Comparison of ENCODE assay signal across 8 cellular contexts in the genomic region with DNA sequence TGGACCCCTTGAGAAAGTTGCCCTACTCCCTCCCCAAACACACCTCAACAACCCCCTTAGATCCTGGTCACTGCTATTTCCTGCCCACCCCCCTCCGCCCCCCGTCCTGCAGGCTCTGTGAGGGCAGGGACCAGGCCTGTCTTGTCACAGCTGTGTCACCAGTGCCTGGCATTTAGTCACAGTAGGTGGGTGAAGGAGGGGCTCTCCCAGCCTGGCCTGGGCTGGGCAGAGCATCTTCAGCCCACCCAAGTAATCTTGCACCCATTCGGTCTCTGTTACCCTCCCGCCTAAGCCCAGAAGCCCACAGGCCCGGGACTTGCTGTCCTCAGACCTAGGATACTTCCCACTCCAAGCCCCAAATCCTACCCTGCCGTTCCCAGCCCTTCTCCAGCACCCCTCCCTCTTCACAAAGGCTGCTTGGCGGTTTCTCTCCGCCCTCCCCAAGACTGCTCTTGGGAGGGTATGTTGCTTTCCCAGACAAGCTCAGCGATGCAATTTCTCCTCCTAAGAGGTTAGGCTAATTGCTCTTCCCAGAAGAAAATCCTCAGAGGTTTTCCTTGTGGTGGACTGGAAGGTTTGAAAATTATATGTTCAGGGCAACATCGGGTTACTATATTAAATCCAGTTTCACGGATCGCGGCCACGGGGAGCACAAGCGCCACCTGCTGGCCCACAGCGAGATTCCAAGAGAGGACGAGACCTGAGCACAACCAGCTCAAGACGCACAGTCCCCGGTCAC. TPM values are rescaled to one million over a fixed set of nuclear protein-coding genes. Genes with fewer than 3 reads are reported as not detected.
DNase-seq lines count a peak whose midpoint lies in the region; ATAC-seq and TF ChIP-seq lines count a peak whose summit lies in the region.

No MANE protein-coding gene starts in this region.

- peaks cover 14% of the 10 kb centered on the region; the same call in 1 of the 2 replicates for H3F3A ChIP-seq in GM23248 (ENCODE audit: insufficient read depth)

- no peak overlapping the region for H3K4me3 Mint-ChIP-seq in activated CD4-positive, alpha-beta T cell treated with anti-CD3 and anti-CD28 coated beads for 36 hours

- H3K27me3 ChIP-seq in GM23248 (replicated peaks; ENCODE audit: insufficient read depth) (no peaks in the 10 kb centered on the region), colonic mucosa (no peaks in the 10 kb centered on the region)

- peaks cover 1% of the 10 kb centered on the region for H3K36me3 Mint-ChIP-seq in activated CD4-positive, alpha-beta T cell treated with anti-CD3 and anti-CD28 coated beads for 36 hours (ENCODE audit: low read depth)

- H3K4me3 ChIP-seq in GM23248 (peak overlapping the region; percentile 53), colonic mucosa (no peak overlapping the region)

- peak; percentile 88 for DNase-seq in AG20443 (ENCODE audit: low spot score)
- peak; percentile 76 for DNase-seq in GM23248
- peak; percentile 39 for DNase-seq in NCI-H226
- peak; percentile 87 for DNase-seq in activated CD4-positive, alpha-beta T cell treated with anti-CD3 and anti-CD28 coated beads for 36 hours
- peak; percentile 77 for DNase-seq in colonic mucosa
- DNase-seq in left lobe of liver (ENCODE audit: low spot score), result peak; percentile 86
- DNase-seq in stimulated activated CD4-positive, alpha-beta T cell treated with anti-CD3 and anti-CD28 coated beads, Interleukin-2, amount 100 ng/mL, for 24 hours, result peak; percentile 81 to 84

- in situ Hi-C loops in GM23248 (cut with MboI), result no loop called here

- WGBS in GM23248 (ENCODE audit: low coverage in 1 of 2, low lambda C conversion rate in 2 of 2, missing lambda C conversion rate in 2 of 2), 2 experiments, result 20 to 22% methylated on average over 19 of the region's 19 CpGs

- H3K9ac ChIP-seq in GM23248 (peak overlapping the region; percentile 22; the same call in 1 of the 2 replicates), colonic mucosa (ENCODE audit: low read depth in 2 of 2, low read length in 2 of 2) (peak overlapping the region; percentile 35 to 51)

- H3K4me1 ChIP-seq in GM23248 (ENCODE audit: insufficient read depth) (peaks cover 11% of the 10 kb centered on the region), colonic mucosa (no peaks in the 10 kb centered on the region)

- intact Hi-C loops in activated CD4-positive, alpha-beta T cell treated with anti-CD3 and anti-CD28 coated beads for 36 hours (cut with DNase I, micrococcal nuclease), result loop anchor here (1.0 to 5.0 kb wide), 5 partner anchors 595 to 1007 kb away; no protein-coding TSS in a partner anchor
- intact Hi-C loops in colonic mucosa (cut with DNase I), result loop anchor here (5.0 kb wide), 2 partner anchors 911 to 961 kb away; no protein-coding TSS in a partner anchor

- H3K27ac Mint-ChIP-seq in activated CD4-positive, alpha-beta T cell treated with anti-CD3 and anti-CD28 coated beads for 36 hours, result peak overlapping the region; percentile 11

- H3K27ac ChIP-seq in GM23248 (no peak overlapping the region), colonic mucosa (no peak overlapping the region)

- H3K4me2 ChIP-seq in GM23248 (ENCODE audit: unreplicated experiment), result peak overlapping the region; percentile 46

- POLR2A ChIA-PET in activated CD4-positive, alpha-beta T cell treated with anti-CD3 and anti-CD28 coated beads for 36 hours (lab: Charles Lee), result interaction anchor here (0.6 to 0.7 kb wide), 3 partner anchors 29 to 939 kb away, joined by 3 to 6 read pairs (median 4); no protein-coding TSS in a partner anchor

- H3K79me2 ChIP-seq in GM23248 (ENCODE audit: insufficient read depth), result no peaks in the 10 kb centered on the region

- no peaks in the 10 kb centered on the region for H3K9me3 ChIP-seq in GM23248 (ENCODE audit: low read depth)
- H3K9me3 ChIP-seq in colonic mucosa, result no peaks in the 10 kb centered on the region

- peaks cover 5% of the 10 kb centered on the region for H3K27me3 Mint-ChIP-seq in activated CD4-positive, alpha-beta T cell treated with anti-CD3 and anti-CD28 coated beads for 36 hours

- H3K9me2 ChIP-seq in GM23248 (ENCODE audit: insufficient read depth), result no peaks in the 10 kb centered on the region

- peak; percentile 91 for TF ChIP-seq CTCF in colonic mucosa (IDR thresholded peaks at IDR 0.05)

- CTCF ChIA-PET in activated CD4-positive, alpha-beta T cell treated with anti-CD3 and anti-CD28 coated beads for 36 hours (lab: Charles Lee), result interaction anchor here (0.6 to 2.2 kb wide), 66 partner anchors 9 to 1006 kb away, joined by 3 to 21 read pairs (median 4); no protein-coding TSS in a partner anchor

- ATAC-seq in activated CD4-positive, alpha-beta T cell treated with anti-CD3 and anti-CD28 coated beads for 36 hours, result peak; percentile 63
- ATAC-seq in left lobe of liver (peak; percentile 92), HG03432 (IDR thresholded peaks at IDR 0.05; ENCODE audit: unreplicated experiment) (no peak)

- peak overlapping the region; percentile 82 for H2AFZ ChIP-seq in GM23248

- H3K36me3 ChIP-seq in GM23248 (ENCODE audit: low read depth), result peaks cover 12% of the 10 kb centered on the region; the same call in 1 of the 2 replicates
- H3K36me3 ChIP-seq in colonic mucosa, result no peaks in the 10 kb centered on the region

- no peaks in the 10 kb centered on the region for H4K20me1 ChIP-seq in GM23248 (ENCODE audit: insufficient read depth)

- peaks cover 25% of the 10 kb centered on the region for H3K4me1 Mint-ChIP-seq in activated CD4-positive, alpha-beta T cell treated with anti-CD3 and anti-CD28 coated beads for 36 hours

- no peaks in the 10 kb centered on the region for H3K9me3 Mint-ChIP-seq in activated CD4-positive, alpha-beta T cell treated with anti-CD3 and anti-CD28 coated beads for 36 hours (ENCODE audit: low read depth)

RNA-seq across cellular contexts. Expression of gene ZFP36L1, which starts 50.8 kb away (rescaled TPM):
- 88.0 and 92.9 TPM in 2 replicates for total RNA-seq in GM23248 (2014; rRNA removed; shearing (Covaris generic))
- polyA plus RNA-seq in GM23248 (2016; fragmentation: Nextera tagmentation; extraction: Ambion mirVana), result 599 and 620 TPM in 2 replicates
- total RNA-seq in activated CD4-positive, alpha-beta T cell treated with anti-CD3 and anti-CD28 coated beads for 36 hours, result 10 to 100 TPM; 72.1 to 96.9 TPM
- total RNA-seq in colonic mucosa (100 to 1,000 TPM in 1 of 2 donors, 10 to 100 TPM in 1; 97.0 to 123 TPM), left lobe of liver (236 TPM)
